ENCODE assay signal across 12 cellular contexts in genomic region chr10:80136134-80136571, GRCh38. TPM values are rescaled to one million over a fixed set of nuclear protein-coding genes. Genes with fewer than 3 reads are reported as not detected.
DNase-seq lines count a peak whose midpoint lies in the region; ATAC-seq and TF ChIP-seq lines count a peak whose summit lies in the region.
"Had no signal": no experiment of that assay in that cellular context is flagged by ENCODE, and none has a peak within 500 bp of the region (broad histone marks: within the 10 kb centered on the region; RNA-seq: fewer than 3 reads in every experiment).

No MANE protein-coding gene starts in this region.

- H3K27me3 ChIP-seq in RWPE2 (ENCODE audit: insufficient read depth, poor library complexity, severe bottlenecking): peaks cover 8% of the 10 kb centered on the region

- no peak overlapping the region for H3K4me3 ChIP-seq in RWPE2 (ENCODE audit: severe bottlenecking)
- H3K4me3 ChIP-seq in fibroblast of villous mesenchyme (ENCODE audit: low read depth, low read length): no peak overlapping the region
- H3K4me3 ChIP-seq: GM12878 had no signal

- no peaks in the 10 kb centered on the region for H3K9me3 ChIP-seq in RWPE2 (ENCODE audit: severe bottlenecking)

- no peaks in the 10 kb centered on the region for H3K4me1 ChIP-seq in RWPE2 (ENCODE audit: insufficient read depth, poor library complexity, severe bottlenecking)

- in situ Hi-C loops in GM13977 (cut with MboI; ENCODE audit: low pct_unique_long_range_greater_than_20kb, low sequenced_read_pairs, unreplicated experiment): no loop called here

- ATAC-seq in RWPE2 (ENCODE audit: low read depth) (peak; percentile 26; the same call in 1 of the 3 replicates), HG03469 (IDR thresholded peaks at IDR 0.05; ENCODE audit: unreplicated experiment) (no peak)
- ATAC-seq: GM12878 had no signal

- TF ChIP-seq CTCF in AG09319 (IDR thresholded peaks at IDR 0.05; ENCODE audit: low read depth, low read length): no peak
- no peak for TF ChIP-seq CTCF in RWPE2 (IDR thresholded peaks at IDR 0.05; ENCODE audit: poor library complexity, severe bottlenecking)
- TF ChIP-seq CTCF in fibroblast of villous mesenchyme (IDR thresholded peaks at IDR 0.05; ENCODE audit: insufficient read depth, low read depth, low read length): no peak
- no peak for TF ChIP-seq CTCF in GM13977 (IDR thresholded peaks at IDR 0.05; ENCODE audit: extremely low read depth, insufficient read depth, missing control alignments)

- DNase-seq in AG09319 (ENCODE audit: extremely low read depth, low read depth) (peak; percentile 85), RWPE2 (ENCODE audit: low spot score) (no peak), fibroblast of villous mesenchyme (ENCODE audit: low read depth) (peak; percentile 69), posterior vena cava (ENCODE audit: low spot score) (peak; percentile 97), GM13977 (ENCODE audit: low spot score) (no peak), UCSD-AML1 (lab: John Stamatoyannopoulos, UW; ENCODE audit: unreplicated experiment) (no peak)
- DNase-seq in activated T-cell treated with anti-CD3 and anti-CD28 coated beads, Interleukin-2, amount 50 U/mL, for 48 hours: no peak
- DNase-seq: activated CD8-positive, alpha-beta memory T cell treated with anti-CD3 and anti-CD28 coated beads, Interleukin-2, amount 50 U/mL, for 48 hours; NCI-H2107 had no signal

- H3K36me3 ChIP-seq in RWPE2 (ENCODE audit: low read depth): no peaks in the 10 kb centered on the region

- H3K27ac ChIP-seq in RWPE2 (ENCODE audit: poor library complexity, severe bottlenecking): no peak overlapping the region
- H3K27ac ChIP-seq: C4-2B had no signal

- intact Hi-C loops in posterior vena cava (cut with DNase I): no loop called here

RNA-seq across cellular contexts. Expression of gene PLAC9, which starts 3.6 kb away (rescaled TPM):
- 0.43 and 0.64 TPM in 2 replicates for total RNA-seq in fibroblast of villous mesenchyme
- total RNA-seq in posterior vena cava: 100 to 1,000 TPM in 1 of 2 donors, 10 to 100 TPM in 1; 62.4 to 155 TPM
- total RNA-seq: GM12878 had no signal

RNA-seq across cellular contexts. Expression of gene TMEM254, which starts 57.7 kb away (rescaled TPM):
- 6.1 and 9.9 TPM in 2 replicates for total RNA-seq in fibroblast of villous mesenchyme
- total RNA-seq in posterior vena cava: 10 to 100 TPM in 1 of 2 donors, 1 to 10 TPM in 1; 8.2 to 12.3 TPM

Comparison
In these comparisons a context has a peak if more than half of its experiments do, and no peak if none do; other contexts are left out.
1. DNase-seq: peak in AG09319 (single experiment), fibroblast of villous mesenchyme (single experiment) and posterior vena cava (single experiment); none in RWPE2 (single experiment), activated T-cell treated with anti-CD3 and anti-CD28 coated beads, Interleukin-2, amount 50 U/mL, for 48 hours (0 of 2), GM13977 (single experiment) and UCSD-AML1 (single experiment).
2. RNA of gene PLAC9, which starts 3.6 kb away (total RNA-seq): 62.4 to 155 TPM in posterior vena cava; 0.43 to 0.64 TPM in fibroblast of villous mesenchyme; every median in the first group is over 10 times any median in the second.